1 cellular context compared by ENCODE assay signal in genomic region chr9:126781186-126781585, GRCh38.
TF ChIP-seq lines count a peak whose summit lies in the region.

No MANE protein-coding gene starts in this region.

TF ChIP-seq in IMR-90, 13 proteins besides CTCF, POLR2A, EP300 and RAD21 (continued from another document):
- no peak for TF ChIP-seq ELK1 (IDR thresholded peaks at IDR 0.05; ENCODE audit: borderline replicate concordance, low read depth, low read length)
- no peak for TF ChIP-seq FOS (IDR thresholded peaks at IDR 0.05; ENCODE audit: low read depth, low read length)
- no peak for TF ChIP-seq MAFK (IDR thresholded peaks at IDR 0.05; ENCODE audit: low read depth, low read length)
- no peak for TF ChIP-seq RFX5 (IDR thresholded peaks at IDR 0.05; ENCODE audit: low read depth, low read length)
- TF ChIP-seq BHLHE40 (IDR thresholded peaks at IDR 0.05; ENCODE audit: low read depth, low read length): no peak
- TF ChIP-seq MXI1 (IDR thresholded peaks at IDR 0.05; ENCODE audit: borderline replicate concordance, low read depth, low read length): no peak
- TF ChIP-seq USF2 (IDR thresholded peaks at IDR 0.05; ENCODE audit: low read depth, low read length): no peak
- no peak for TF ChIP-seq SMC3 (IDR thresholded peaks at IDR 0.05; ENCODE audit: low read depth, low read length)
